In genomic region chr9:117205806-117206205, GRCh38 we compare ENCODE assay signal across 16 cellular contexts.
"Had no signal": no experiment of that assay in that cellular context is flagged by ENCODE, and none has a peak within 500 bp of the region (broad histone marks: within the 10 kb centered on the region; RNA-seq: fewer than 3 reads in every experiment).

No MANE protein-coding gene starts in this region.

- DNase-seq: activated CD4-positive, alpha-beta memory T cell treated with anti-CD3 and anti-CD28 coated beads, Interleukin-2, amount 10 ng/mL, durations not matched to agents 7 days and 5 days; activated CD4-positive, alpha-beta T cell treated with anti-CD3 and anti-CD28 coated beads for 48 hours; activated CD4-positive, CD25-positive, alpha-beta regulatory T cell; activated CD8-positive, alpha-beta memory T cell treated with anti-CD3 and anti-CD28 coated beads, Interleukin-2, amount 10 ng/mL, durations not matched to agents 7 days and 5 days; activated naive CD4-positive, alpha-beta T cell treated with anti-CD3 and anti-CD28 coated beads for 36 hours; brain microvascular endothelial cell; effector CD8-positive, alpha-beta T cell; natural killer cell; pancreas; right lobe of liver; small intestine; stimulated activated CD4-positive, alpha-beta T cell treated with anti-CD3 and anti-CD28 coated beads, Interleukin-4, amount 100 ng/mL, for 1 hour; stimulated activated naive CD8-positive, alpha-beta T cell treated with anti-CD3 and anti-CD28 coated beads, Interleukin-15, amount 100 ng/mL, for 72 hours; upper lobe of left lung had no signal

- H3K4me3 ChIP-seq: esophagus muscularis mucosa, hepatocyte, pancreas, right lobe of liver, upper lobe of left lung had no signal
